In the genomic region with DNA sequence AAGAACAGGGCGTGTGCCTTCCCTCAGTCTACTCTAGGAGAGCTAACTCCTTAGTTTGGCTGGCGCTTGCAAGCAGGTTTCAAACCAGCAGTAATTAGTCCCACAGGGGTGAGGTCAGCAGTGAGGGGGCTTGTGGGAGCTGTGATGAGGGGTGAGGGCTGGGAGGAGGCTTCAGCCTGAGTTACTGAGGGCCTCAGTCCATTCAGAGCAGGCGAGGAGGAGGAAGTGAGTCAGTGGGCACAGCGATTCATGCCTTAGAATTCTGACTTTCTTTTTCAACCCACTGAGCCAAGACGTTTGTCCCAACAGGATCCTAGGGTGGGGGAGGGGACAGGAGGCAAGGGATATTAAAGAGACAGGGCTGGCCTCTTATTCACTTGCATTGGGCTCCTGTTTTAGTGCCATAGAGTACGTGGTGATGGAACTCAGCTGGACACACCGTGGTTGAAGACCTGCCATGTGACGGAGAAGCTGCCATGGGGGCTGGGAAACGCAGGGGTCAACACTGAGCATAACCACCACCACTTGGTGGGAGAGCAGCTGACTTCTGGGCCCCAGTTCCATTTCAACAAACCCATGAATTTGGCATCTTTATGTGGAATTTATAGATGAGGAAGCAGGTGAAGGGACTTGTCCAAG, we compare ENCODE assay signal across 1 cellular context.
TF ChIP-seq lines count a peak whose summit lies in the region.

No MANE protein-coding gene starts in this region.

TF ChIP-seq in HEK293, 187 proteins besides CTCF, POLR2A, EP300 and RAD21 (continued from another document):
- TF ChIP-seq, protein P1, sequence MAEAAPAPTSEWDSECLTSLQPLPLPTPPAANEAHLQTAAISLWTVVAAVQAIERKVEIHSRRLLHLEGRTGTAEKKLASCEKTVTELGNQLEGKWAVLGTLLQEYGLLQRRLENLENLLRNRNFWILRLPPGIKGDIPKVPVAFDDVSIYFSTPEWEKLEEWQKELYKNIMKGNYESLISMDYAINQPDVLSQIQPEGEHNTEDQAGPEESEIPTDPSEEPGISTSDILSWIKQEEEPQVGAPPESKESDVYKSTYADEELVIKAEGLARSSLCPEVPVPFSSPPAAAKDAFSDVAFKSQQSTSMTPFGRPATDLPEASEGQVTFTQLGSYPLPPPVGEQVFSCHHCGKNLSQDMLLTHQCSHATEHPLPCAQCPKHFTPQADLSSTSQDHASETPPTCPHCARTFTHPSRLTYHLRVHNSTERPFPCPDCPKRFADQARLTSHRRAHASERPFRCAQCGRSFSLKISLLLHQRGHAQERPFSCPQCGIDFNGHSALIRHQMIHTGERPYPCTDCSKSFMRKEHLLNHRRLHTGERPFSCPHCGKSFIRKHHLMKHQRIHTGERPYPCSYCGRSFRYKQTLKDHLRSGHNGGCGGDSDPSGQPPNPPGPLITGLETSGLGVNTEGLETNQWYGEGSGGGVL (tag by site-specific recombination; IDR thresholded peaks at IDR 0.05), result peak; percentile 80
- TF ChIP-seq HOXA7 (CRISPR knock-in tag; IDR thresholded peaks at IDR 0.05; ENCODE audit: borderline replicate concordance) (no peak), ZNF280C (tag by site-specific recombination; IDR thresholded peaks at IDR 0.05) (no peak), ZNF529 (tag by site-specific recombination; IDR thresholded peaks at IDR 0.05; ENCODE audit: insufficient replicate concordance) (no peak), ZNF624 (tag by site-specific recombination; IDR thresholded peaks at IDR 0.05) (no peak), ZNF585B (tag by site-specific recombination; IDR thresholded peaks at IDR 0.05) (no peak), ZNF785 (tag by site-specific recombination; IDR thresholded peaks at IDR 0.05) (no peak), KLF1 (tag by site-specific recombination; IDR thresholded peaks at IDR 0.05) (no peak), ZNF223 (tag by site-specific recombination; IDR thresholded peaks at IDR 0.05) (no peak), PRDM1 (tag by site-specific recombination; IDR thresholded peaks at IDR 0.05) (no peak), ZNF391 (tag by site-specific recombination; IDR thresholded peaks at IDR 0.05; ENCODE audit: borderline replicate concordance, low read depth) (no peak), ZNF335 (tag by site-specific recombination; conservative IDR thresholded peaks at IDR 0.05) (0 out of 2 replicates have a peak, but pooled peaks have one; percentile 17), ZNF132 (tag by site-specific recombination; IDR thresholded peaks at IDR 0.05; ENCODE audit: borderline replicate concordance) (no peak), ZNF530 (tag by site-specific recombination; IDR thresholded peaks at IDR 0.05; ENCODE audit: low read depth) (no peak), ZNF449 (tag by site-specific recombination; IDR thresholded peaks at IDR 0.05) (no peak), ZIC2 (tag by site-specific recombination; IDR thresholded peaks at IDR 0.05) (peak; percentile 51), ZNF146 (tag by site-specific recombination; IDR thresholded peaks at IDR 0.05) (no peak)
